24 cellular contexts compared by ENCODE assay signal in genomic region chr5:175724314-175724713, GRCh38.
"Had no signal": no experiment of that assay in that cellular context is flagged by ENCODE, and none has a peak within 500 bp of the region (broad histone marks: within the 10 kb centered on the region; RNA-seq: fewer than 3 reads in every experiment).

No MANE protein-coding gene starts in this region.

- H3K9me3 ChIP-seq: heart left ventricle, prostate gland, sigmoid colon, stomach, thoracic aorta, uterus had no signal

- H3K79me2 ChIP-seq: parathyroid adenoma had no signal

- DNase-seq: effector CD4-positive, alpha-beta T cell; heart left ventricle; hypothalamus; kidney glomerular epithelial cell; mammary epithelial cell; natural killer cell; occipital lobe; retina; sigmoid colon; small intestine; stimulated activated CD4-positive, alpha-beta T cell treated with anti-CD3 and anti-CD28 coated beads, Interleukin-12 subunit alpha, Interleukin-12 subunit beta, amount 100 ng/mL, for 4 hours; stimulated activated naive CD4-positive, alpha-beta T cell; stomach; substantia nigra; trophoblast cell; uterus had no signal

- H3K27ac ChIP-seq: coronary artery, heart left ventricle, parathyroid adenoma, prostate gland, sigmoid colon, stomach, thoracic aorta, uterus had no signal

- ATAC-seq: esophagus mucosa, natural killer cell had no signal

- H3K9me3 Mint-ChIP-seq: natural killer cell had no signal

- H3K36me3 ChIP-seq: heart left ventricle, prostate gland, sigmoid colon, stomach, thoracic aorta, uterus had no signal

- H3K4me1 Mint-ChIP-seq: natural killer cell had no signal

- H3K9ac ChIP-seq: parathyroid adenoma had no signal

- H3K4me1 ChIP-seq: parathyroid adenoma, prostate gland, uterus had no signal

- FAIRE-seq: endometrium, frontal cortex, islet of Langerhans, small intestine had no signal

- H3K36me3 Mint-ChIP-seq: natural killer cell had no signal

- H3K4me3 Mint-ChIP-seq: natural killer cell had no signal

- H3K27me3 ChIP-seq: uterus had no signal

- H2AFZ ChIP-seq: parathyroid adenoma had no signal

- H3K4me3 ChIP-seq: coronary artery, prostate gland, sigmoid colon, stomach, thoracic aorta, uterus had no signal

- H3K27ac Mint-ChIP-seq: natural killer cell had no signal
